ENCODE assay signal across 19 cellular contexts in genomic region chr15:92672102-92672501, GRCh38. TPM values are rescaled to one million over a fixed set of nuclear protein-coding genes. Genes with fewer than 3 reads are reported as not detected.
DNase-seq lines count a peak whose midpoint lies in the region; ATAC-seq, FAIRE-seq and TF ChIP-seq lines count a peak whose summit lies in the region.
"Had no signal": no experiment of that assay in that cellular context is flagged by ENCODE, and none has a peak within 500 bp of the region (broad histone marks: within the 10 kb centered on the region; RNA-seq: fewer than 3 reads in every experiment).

No MANE protein-coding gene starts in this region.

- POLR2A ChIA-PET in SK-N-SH (lab: Yijun Ruan, JAX), result interaction anchor here (1.6 kb wide), 1 partner anchor 17 kb away, joined by 6 read pairs; the partner anchor contains the start of gene FAM174B
- POLR2A ChIA-PET in K562 (lab: Yijun Ruan, JAX), result interaction anchor here (0.8 kb wide), 1 partner anchor 33 kb away, joined by 4 read pairs; no protein-coding TSS in a partner anchor
- POLR2A ChIA-PET in activated CD4-positive, alpha-beta T cell treated with anti-CD3 and anti-CD28 coated beads for 36 hours (lab: Charles Lee), result no interaction called here

- no peaks in the 10 kb centered on the region for H3K36me3 ChIP-seq in SK-N-SH (replicated peaks in 1 of 2; ENCODE audit: control insufficient read depth in 1 of 2, insufficient read depth in 2 of 2, low read length in 1 of 2)
- H3K36me3 ChIP-seq in K562 (ENCODE audit: control insufficient read depth, insufficient read depth, low read length), result no peaks in the 10 kb centered on the region
- H3K36me3 ChIP-seq in right lobe of liver, result no peaks in the 10 kb centered on the region
- H3K36me3 ChIP-seq in upper lobe of right lung, result no peaks in the 10 kb centered on the region
- H3K36me3 ChIP-seq: BLaER1 treated with 17β-estradiol and CSF1 and Interleukin-3, amounts not matched to agents 10 nM and 100 nM had no signal

- WGBS in SK-N-SH (ENCODE audit: low lambda C conversion rate), result 10% methylated on average over 6 of the region's 6 CpGs
- WGBS in K562 (ENCODE audit: insufficient coverage, low coverage, missing lambda C conversion rate), result 0% methylated on average over 6 of the region's 6 CpGs
- 44% methylated on average over 5 of the region's 6 CpGs for WGBS in right lobe of liver (ENCODE audit: insufficient coverage, low coverage, low lambda C conversion rate, missing lambda C conversion rate)

- FAIRE-seq in GM12891 (lab: Jason Lieb, UNC) (peak; percentile 40), K562 (lab: Jason Lieb, UNC) (no peak)
- FAIRE-seq: G401.6, GM12892, GM18507, HepG2 had no signal

- TF ChIP-seq CTCF in SK-N-SH (IDR thresholded peaks at IDR 0.05) (no peak), K562 (IDR thresholded peaks at IDR 0.05 in 2 of 3, conservative IDR thresholded peaks at IDR 0.05 in 1 of 3; ENCODE audit: insufficient read depth in 2 of 3, low read depth in 1 of 3, low read length in 3 of 3) (no peak), right lobe of liver (IDR thresholded peaks at IDR 0.05) (no peak), upper lobe of right lung (IDR thresholded peaks at IDR 0.05) (no peak)

- H4K20me1 ChIP-seq in SK-N-SH (ENCODE audit: insufficient read depth), result no peaks in the 10 kb centered on the region
- no peaks in the 10 kb centered on the region for H4K20me1 ChIP-seq in K562 (replicated peaks; ENCODE audit: control insufficient read depth, insufficient read depth, low read length)
- H4K20me1 ChIP-seq: BLaER1 treated with 17β-estradiol and CSF1 and Interleukin-3, amounts not matched to agents 10 nM and 100 nM had no signal

- H3K9me3 ChIP-seq in SK-N-SH (no peaks in the 10 kb centered on the region), K562 (replicated peaks; ENCODE audit: control insufficient read depth, insufficient read depth, low read depth, low read length) (no peaks in the 10 kb centered on the region), right lobe of liver (no peaks in the 10 kb centered on the region), upper lobe of right lung (no peaks in the 10 kb centered on the region)

- no peaks in the 10 kb centered on the region for H3K9me3 Mint-ChIP-seq in activated CD4-positive, alpha-beta T cell treated with anti-CD3 and anti-CD28 coated beads for 36 hours (ENCODE audit: low read depth)

- H3K27ac Mint-ChIP-seq in activated CD4-positive, alpha-beta T cell treated with anti-CD3 and anti-CD28 coated beads for 36 hours, result no peak overlapping the region
- H3K27ac Mint-ChIP-seq: CD8-positive, alpha-beta T cell; IgD-negative memory B cell had no signal

- no peak overlapping the region for H3K4me3 Mint-ChIP-seq in activated CD4-positive, alpha-beta T cell treated with anti-CD3 and anti-CD28 coated beads for 36 hours
- H3K4me3 Mint-ChIP-seq: CD8-positive, alpha-beta T cell; IgD-negative memory B cell had no signal

- H3K27ac ChIP-seq in SK-N-SH (ENCODE audit: low read depth in 2 of 2, low read length in 1 of 2), result peak overlapping the region in 1 of 2 experiments; percentile 29; a peak in 1 of 4 replicates
- no peak overlapping the region for H3K27ac ChIP-seq in K562 (ENCODE audit: extremely low read depth, low read depth, low read length)
- no peak overlapping the region for H3K27ac ChIP-seq in right lobe of liver
- no peak overlapping the region for H3K27ac ChIP-seq in upper lobe of right lung
- H3K27ac ChIP-seq: BLaER1 treated with 17β-estradiol and CSF1 and Interleukin-3, amounts not matched to agents 10 nM and 100 nM; GM23248 had no signal

- TF ChIP-seq POLR2A in GM12891 (IDR thresholded peaks at IDR 0.05; ENCODE audit: low read depth, low read length), result no peak
- no peak for TF ChIP-seq POLR2A in K562 (conservative IDR thresholded peaks at IDR 0.05)
- TF ChIP-seq POLR2A in right lobe of liver (IDR thresholded peaks at IDR 0.05), result no peak

- no peaks in the 10 kb centered on the region for H3K4me1 Mint-ChIP-seq in activated CD4-positive, alpha-beta T cell treated with anti-CD3 and anti-CD28 coated beads for 36 hours
- H3K4me1 Mint-ChIP-seq: IgD-negative memory B cell had no signal

- DNase-seq in GM12891 (ENCODE audit: insufficient read length, low spot score) (no peak), SK-N-SH (peak; percentile 67), K562 (ENCODE audit: extremely low read depth in 1 of 4, low spot score in 3 of 4) (no peak), left kidney (ENCODE audit: low read depth, low spot score) (peak; percentile 26), cortex of kidney (lab: John Stamatoyannopoulos, UW) (no peak), right lobe of liver (no peak), upper lobe of right lung (no peak)
- no peak for DNase-seq in activated CD4-positive, alpha-beta T cell treated with anti-CD3 and anti-CD28 coated beads for 36 hours
- DNase-seq: 8988T; Calu3; CD8-positive, alpha-beta T cell; GM23248; HCEC 1CT had no signal

- no peak for ATAC-seq in K562
- no peak for ATAC-seq in right lobe of liver
- ATAC-seq in upper lobe of right lung, result no peak
- no peak for ATAC-seq in activated CD4-positive, alpha-beta T cell treated with anti-CD3 and anti-CD28 coated beads for 36 hours
- ATAC-seq: CD8-positive, alpha-beta T cell; HepG2 had no signal

- no peaks in the 10 kb centered on the region for H3F3A ChIP-seq in SK-N-SH (replicated peaks; ENCODE audit: insufficient read depth)

- H3K79me2 ChIP-seq in SK-N-SH (ENCODE audit: insufficient read depth) (no peaks in the 10 kb centered on the region), K562 (ENCODE audit: control insufficient read depth, insufficient read depth, low read length) (no peaks in the 10 kb centered on the region)

- H3K9me1 ChIP-seq in K562 (ENCODE audit: control insufficient read depth, insufficient read depth, low read length), result no peaks in the 10 kb centered on the region

- BruUV-seq in K562 (replicated peaks; lab: Mats Ljungman, UMichigan), result no TSS peak

- H3K4me2 ChIP-seq in SK-N-SH, result no peak overlapping the region
- no peak overlapping the region for H3K4me2 ChIP-seq in K562 (ENCODE audit: insufficient read depth, low read length)
- H3K4me2 ChIP-seq: BLaER1 treated with 17β-estradiol and CSF1 and Interleukin-3, amounts not matched to agents 10 nM and 100 nM had no signal

- H3K9ac ChIP-seq in SK-N-SH, result no peak overlapping the region
- no peak overlapping the region for H3K9ac ChIP-seq in K562 (ENCODE audit: insufficient read depth in 1 of 2, low read depth in 2 of 2, low read length in 2 of 2)
- H3K9ac ChIP-seq: BLaER1 treated with 17β-estradiol and CSF1 and Interleukin-3, amounts not matched to agents 10 nM and 100 nM; GM23248 had no signal

- H3K27me3 Mint-ChIP-seq in activated CD4-positive, alpha-beta T cell treated with anti-CD3 and anti-CD28 coated beads for 36 hours, result peaks cover 10% of the 10 kb centered on the region

- in situ Hi-C loops in K562 (cut with MboI), result no loop called here

- H3K27me3 ChIP-seq in SK-N-SH (ENCODE audit: insufficient read depth) (no peaks in the 10 kb centered on the region), K562 (ENCODE audit: control insufficient read depth in 2 of 2, insufficient read depth in 2 of 2, low read length in 2 of 2) (peaks cover 28 to 45% of the 10 kb centered on the region in 2 experiments), right lobe of liver (no peaks in the 10 kb centered on the region), upper lobe of right lung (no peaks in the 10 kb centered on the region)
- H3K27me3 ChIP-seq: BLaER1 treated with 17β-estradiol and CSF1 and Interleukin-3, amounts not matched to agents 10 nM and 100 nM had no signal

- CTCF ChIA-PET in SK-N-SH (lab: Yijun Ruan, JAX) (interaction anchor here (0.9 to 1.8 kb wide), 5 partner anchors 11 to 574 kb away, joined by 3 to 8 read pairs (median 3); no protein-coding TSS in a partner anchor), K562 (lab: Yijun Ruan, JAX; ENCODE audit: low intra/inter-chr PET ratio) (no interaction called here)
- CTCF ChIA-PET in activated CD4-positive, alpha-beta T cell treated with anti-CD3 and anti-CD28 coated beads for 36 hours (lab: Charles Lee), result interaction anchor here (0.5 to 0.9 kb wide), 4 partner anchors 8 to 1311 kb away, joined by 3 to 4 read pairs (median 3); no protein-coding TSS in a partner anchor

- H3K4me3 ChIP-seq in SK-N-SH (ENCODE audit: low read depth in 2 of 2, low read length in 1 of 2), result no peak overlapping the region
- no peak overlapping the region for H3K4me3 ChIP-seq in K562
- H3K4me3 ChIP-seq in right lobe of liver, result no peak overlapping the region
- no peak overlapping the region for H3K4me3 ChIP-seq in upper lobe of right lung
- H3K4me3 ChIP-seq: BLaER1 treated with 17β-estradiol and CSF1 and Interleukin-3, amounts not matched to agents 10 nM and 100 nM; GM23248 had no signal

- H3K36me3 Mint-ChIP-seq in activated CD4-positive, alpha-beta T cell treated with anti-CD3 and anti-CD28 coated beads for 36 hours (ENCODE audit: low read depth), result no peaks in the 10 kb centered on the region
- H3K36me3 Mint-ChIP-seq: CD8-positive, alpha-beta T cell had no signal

- no peak overlapping the region for H2AFZ ChIP-seq in SK-N-SH (ENCODE audit: low read depth)
- no peak overlapping the region for H2AFZ ChIP-seq in K562 (ENCODE audit: low read depth, low read length)
- H2AFZ ChIP-seq: GM23248 had no signal

- H3K9me2 ChIP-seq in SK-N-SH, result no peaks in the 10 kb centered on the region

- peaks cover 0 to 17% of the 10 kb centered on the region in 2 experiments; a peak in 2 of 4 replicates for H3K4me1 ChIP-seq in SK-N-SH (ENCODE audit: control insufficient read depth in 1 of 2, insufficient read depth in 2 of 2, low read depth in 1 of 2, low read length in 1 of 2)
- H3K4me1 ChIP-seq in K562 (replicated peaks in 1 of 2; ENCODE audit: control insufficient read depth in 2 of 2, insufficient read depth in 2 of 2, low read length in 2 of 2), result no peaks in the 10 kb centered on the region
- H3K4me1 ChIP-seq in right lobe of liver, result peaks cover 0 to 7% (median 3%) of the 10 kb centered on the region in 4 donors
- H3K4me1 ChIP-seq in upper lobe of right lung, result no peaks in the 10 kb centered on the region

- TF ChIP-seq EP300 in SK-N-SH (IDR thresholded peaks at IDR 0.05; ENCODE audit: borderline replicate concordance in 1 of 2, low read depth in 1 of 2, low read length in 1 of 2) (no peak), K562 (IDR thresholded peaks at IDR 0.05; ENCODE audit: low read length) (no peak)

- no peak for TF ChIP-seq RAD21 in SK-N-SH (IDR thresholded peaks at IDR 0.05; ENCODE audit: low read length)
- TF ChIP-seq RAD21 in K562 (CRISPR knock-in tag; conservative IDR thresholded peaks at IDR 0.05 in 1 of 2, IDR thresholded peaks at IDR 0.05 in 1 of 2), result no peak

- intact Hi-C loops in K562 (cut with micrococcal nuclease) (no loop called here), right lobe of liver (cut with DNase I) (no loop called here), upper lobe of right lung (cut with DNase I) (no loop called here)
- intact Hi-C loops in activated CD4-positive, alpha-beta T cell treated with anti-CD3 and anti-CD28 coated beads for 36 hours (cut with DNase I, micrococcal nuclease), result no loop called here

RNA-seq across cellular contexts. Expression of gene FAM174B, which starts 16.5 kb away (rescaled TPM):
- polyA plus RNA-seq in GM12891 (2012; ENCODE audit: low read depth, missing spikeins), result 28.6 TPM
- polyA plus RNA-seq in SK-N-SH (2012; rRNA removed) (0.18 and 0.30 TPM in 2 replicates), K562 (2011; rRNA removed) (1.4 and 2.2 TPM in 2 replicates), K562 (2014; fragmentation: Illumina TruSeq; extraction: Trizol) (0.43 and 1.5 TPM in 2 replicates), K562 (2014; fragmentation: Nextera tagmentation; extraction: Ambion mirVana) (under 1 TPM; 0.39 to 0.48 TPM), K562 (2014; rRNA removed) (1.3 and 2.7 TPM in 2 replicates)
- 0.12 and 0.16 TPM in 2 replicates for polyA plus RNA-seq in SK-N-SH (2012; cell fraction: cytosol; rRNA removed)
- polyA plus RNA-seq in SK-N-SH (2012; cell fraction: nucleus; rRNA removed), result 0.05 and 0.74 TPM in 2 replicates
- total RNA-seq in K562 (2011; cell fraction: chromatin; rRNA removed; ENCODE audit: low replicate concordance), result 13.4 and 14.9 TPM in 2 replicates
- 3.0 and 7.9 TPM in 2 replicates for total RNA-seq in K562 (2011; cell fraction: nucleolus; rRNA removed)
- 3.4 and 4.8 TPM in 2 replicates for total RNA-seq in K562 (2011; cell fraction: nucleoplasm; rRNA removed)
- total RNA-seq in K562 (2014; rRNA removed) (1.1 TPM in 1 of 2 replicates, not detected in the other), K562 (2014; rRNA removed; fragmentation: Illumina TruSeq; extraction: Trizol) (2.4 and 2.6 TPM in 2 replicates), K562 (2015; rRNA removed; fragmentation: Illumina TruSeq; extraction: Trizol) (1.8 and 2.2 TPM in 2 replicates), K562 (2021) (1.7 and 2.2 TPM in 2 replicates), right lobe of liver (10 to 100 TPM in 1 of 6 experiments, 1 to 10 TPM in 5; 2.0 to 11.9 (median 4.7) TPM), upper lobe of right lung (62.9 TPM)
- 0.49 and 1.8 TPM in 2 replicates for polyA plus RNA-seq in K562 (2011; cell fraction: cytosol; rRNA removed)
- polyA plus RNA-seq in K562 (2011; cell fraction: nucleus; rRNA removed), result 1.6 and 6.0 TPM in 2 replicates
- 1.6 and 1.7 TPM in 2 replicates for polyA plus RNA-seq in K562 (2012)
- polyA minus RNA-seq in K562 (2011; rRNA and poly(A)+ RNA removed), result 1.2 and 1.9 TPM in 2 replicates
- 3.0 TPM in 1 of 2 replicates, not detected in the other for polyA minus RNA-seq in K562 (2011; cell fraction: cytosol; rRNA and poly(A)+ RNA removed)
- 2.3 and 4.6 TPM in 2 replicates for polyA minus RNA-seq in K562 (2011; cell fraction: nucleus; rRNA and poly(A)+ RNA removed)
- 1 to 10 TPM; 4.0 to 4.9 TPM for total RNA-seq in activated CD4-positive, alpha-beta T cell treated with anti-CD3 and anti-CD28 coated beads for 36 hours

Comparison
In these comparisons a context has a peak if more than half of its experiments do, and no peak if none do; other contexts are left out.
1. DNase-seq: peak in SK-N-SH (single experiment) and left kidney (single experiment); none in GM12891 (single experiment), K562 (0 of 4), cortex of kidney (single experiment), right lobe of liver (0 of 3), upper lobe of right lung (single experiment) and activated CD4-positive, alpha-beta T cell treated with anti-CD3 and anti-CD28 coated beads for 36 hours (single experiment).